In the genomic region with DNA sequence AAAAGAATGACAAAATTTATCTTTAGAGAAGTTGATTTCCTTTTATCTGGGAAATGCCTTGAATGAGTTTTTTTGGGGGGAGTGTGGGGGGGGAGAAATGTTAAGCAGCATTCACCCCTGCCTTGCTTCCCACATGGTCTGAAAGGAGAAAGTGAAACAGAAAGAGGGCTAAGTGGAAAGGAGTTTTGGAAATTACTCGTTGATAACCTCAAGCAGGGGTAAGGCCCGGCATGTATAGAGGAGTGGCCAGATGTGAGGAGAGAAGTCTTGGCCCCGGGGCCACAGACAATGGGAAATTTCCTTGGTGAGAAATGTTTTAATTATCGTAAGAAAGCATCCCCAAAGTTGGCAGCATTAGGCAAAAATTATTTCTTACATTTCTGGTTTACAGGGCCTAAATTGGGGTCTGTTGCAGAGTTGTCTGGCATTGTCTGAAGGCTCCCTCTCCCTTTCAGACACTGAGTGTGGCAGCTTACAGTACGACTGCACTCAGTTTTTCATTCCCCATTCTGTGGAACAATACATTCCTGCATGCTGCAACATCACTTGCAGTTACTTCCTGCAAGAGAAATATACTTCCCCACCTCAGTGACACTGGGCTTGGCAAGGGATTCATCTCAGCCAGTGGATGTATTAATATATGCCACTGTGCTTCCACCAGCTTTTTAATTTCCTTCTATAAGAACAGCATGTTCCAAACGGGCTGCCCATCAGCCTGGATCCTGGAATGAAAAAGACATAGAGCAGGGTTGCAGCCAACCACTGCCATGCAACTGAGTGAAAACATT, we compare ENCODE assay signal across 8 cellular contexts. TPM values are rescaled to one million over a fixed set of nuclear protein-coding genes. Genes with fewer than 3 reads are reported as not detected.
DNase-seq lines count a peak whose midpoint lies in the region; ATAC-seq and TF ChIP-seq lines count a peak whose summit lies in the region.

No MANE protein-coding gene starts in this region.

- peak; percentile 32 for DNase-seq in DND-41
- peak; percentile 21 to 33 for DNase-seq in dermis microvascular lymphatic vessel endothelial cell (ENCODE audit: low read depth in 2 of 2)
- no peak for DNase-seq in trophoblast cell
- no peak for DNase-seq in NCI-H82 (lab: John Stamatoyannopoulos, UW)
- no peak for DNase-seq in NCI-H1694 (lab: John Stamatoyannopoulos, UW)
- no peak for DNase-seq in medulla oblongata (ENCODE audit: extremely low spot score)

- H2AK5ac ChIP-seq in trophoblast cell (ENCODE audit: low read length), result no peak overlapping the region

- H3K9ac ChIP-seq in DND-41 (ENCODE audit: low read depth, low read length) (no peak overlapping the region), trophoblast cell (ENCODE audit: low read length) (no peak overlapping the region)

- no peak overlapping the region for H2BK5ac ChIP-seq in trophoblast cell (ENCODE audit: low read depth, low read length, poor library complexity)

- H3K36me3 ChIP-seq in DND-41 (ENCODE audit: insufficient read depth, low read length), result no peaks in the 10 kb centered on the region
- peaks cover 0 to 3% of the 10 kb centered on the region in 2 experiments for H3K36me3 ChIP-seq in trophoblast cell (ENCODE audit: control insufficient read depth in 1 of 2, insufficient read depth in 2 of 2, low read length in 2 of 2)

- H3K27ac ChIP-seq in DND-41 (ENCODE audit: low read length) (peak overlapping the region; percentile 49), trophoblast cell (ENCODE audit: low read depth, low read length) (no peak overlapping the region)

- H3K9me3 ChIP-seq in DND-41 (ENCODE audit: insufficient read depth, low read length, severe bottlenecking), result no peaks in the 10 kb centered on the region
- no peaks in the 10 kb centered on the region for H3K9me3 ChIP-seq in trophoblast cell (ENCODE audit: insufficient read depth, low read depth, low read length)

- no peak overlapping the region for H2BK120ac ChIP-seq in trophoblast cell (ENCODE audit: insufficient read depth, low read length, poor library complexity)

- no peak overlapping the region for H3K14ac ChIP-seq in trophoblast cell (ENCODE audit: low read length)

- H2AFZ ChIP-seq in DND-41 (ENCODE audit: low read depth, low read length) (peak overlapping the region; percentile 26; the same call in 1 of the 2 replicates), trophoblast cell (ENCODE audit: insufficient read depth, low read length, poor library complexity) (no peak overlapping the region)

- no peak overlapping the region for H3K4ac ChIP-seq in trophoblast cell (ENCODE audit: low read depth, low read length)

- H3K23ac ChIP-seq in trophoblast cell (ENCODE audit: low read length), result no peak overlapping the region

- H3K4me3 ChIP-seq in DND-41 (ENCODE audit: low read depth in 1 of 2, low read length in 2 of 2) (no peak overlapping the region), trophoblast cell (ENCODE audit: low read depth, low read length) (no peak overlapping the region)

- no peak overlapping the region for H4K12ac ChIP-seq in trophoblast cell (ENCODE audit: low read depth, low read length)

- H3K4me2 ChIP-seq in DND-41 (ENCODE audit: insufficient read depth, low read length), result no peak overlapping the region
- no peak overlapping the region for H3K4me2 ChIP-seq in trophoblast cell (ENCODE audit: low read length)

- H3K79me2 ChIP-seq in DND-41 (ENCODE audit: insufficient read depth, low read length) (no peaks in the 10 kb centered on the region), trophoblast cell (ENCODE audit: control insufficient read depth, insufficient read depth, low read length, poor library complexity) (no peaks in the 10 kb centered on the region)

- no peak for TF ChIP-seq CTCF in DND-41 (IDR thresholded peaks at IDR 0.05; ENCODE audit: borderline replicate concordance, extremely low read depth, low read length, poor library complexity, severe bottlenecking)

- no peaks in the 10 kb centered on the region for H3K79me1 ChIP-seq in trophoblast cell (ENCODE audit: low read length)

- H3K4me1 ChIP-seq in DND-41 (ENCODE audit: insufficient read depth, low read length), result peaks cover 10% of the 10 kb centered on the region
- no peaks in the 10 kb centered on the region for H3K4me1 ChIP-seq in trophoblast cell (ENCODE audit: control insufficient read depth in 1 of 2, insufficient read depth in 2 of 2, low read length in 2 of 2)

- peak; percentile 84 for ATAC-seq in DND-41 (ENCODE audit: insufficient read depth, low read depth)
- peak; percentile 88 for ATAC-seq in GM19455 (IDR thresholded peaks at IDR 0.05; ENCODE audit: unreplicated experiment)
- peak; percentile 83 for ATAC-seq in HG03135 (IDR thresholded peaks at IDR 0.05; ENCODE audit: unreplicated experiment)

- no CpG with 5 or more reads among the region's 6 CpGs for WGBS in trophoblast cell (ENCODE audit: extremely low coverage, insufficient coverage, insufficient read length)

- H2BK12ac ChIP-seq in trophoblast cell (ENCODE audit: low read length), result no peak overlapping the region

- no peak overlapping the region for H4K91ac ChIP-seq in trophoblast cell (ENCODE audit: low read depth, low read length)

- H3K27me3 ChIP-seq in DND-41 (ENCODE audit: insufficient read depth, low read length, poor library complexity) (no peaks in the 10 kb centered on the region), trophoblast cell (ENCODE audit: insufficient read depth, low read length) (no peaks in the 10 kb centered on the region)

- no peak overlapping the region for H4K8ac ChIP-seq in trophoblast cell (ENCODE audit: low read depth, low read length)

- H4K20me1 ChIP-seq in DND-41 (ENCODE audit: insufficient read depth, low read length), result no peaks in the 10 kb centered on the region

- H3K18ac ChIP-seq in trophoblast cell (ENCODE audit: low read length), result no peak overlapping the region

RNA-seq across cellular contexts. Expression of gene B3GALNT1, which starts 23.3 kb away (rescaled TPM):
- total RNA-seq in dermis microvascular lymphatic vessel endothelial cell, result 11.9 and 12.9 TPM in 2 replicates
- polyA plus RNA-seq in trophoblast cell (2013), result 8.9 and 9.6 TPM in 2 replicates

Comparison
In these comparisons a context has a peak if more than half of its experiments do, and no peak if none do; other contexts are left out.
1. DNase-seq: peak in DND-41 (single experiment) and dermis microvascular lymphatic vessel endothelial cell (2 of 2); none in trophoblast cell (0 of 2), NCI-H82 (single experiment), NCI-H1694 (single experiment) and medulla oblongata (single experiment).
2. Peak in every context shown above with its lines, with median percentiles within 50 percentile points of each other: ATAC-seq.